ENCODE assay signal across 14 cellular contexts in the genomic region with DNA sequence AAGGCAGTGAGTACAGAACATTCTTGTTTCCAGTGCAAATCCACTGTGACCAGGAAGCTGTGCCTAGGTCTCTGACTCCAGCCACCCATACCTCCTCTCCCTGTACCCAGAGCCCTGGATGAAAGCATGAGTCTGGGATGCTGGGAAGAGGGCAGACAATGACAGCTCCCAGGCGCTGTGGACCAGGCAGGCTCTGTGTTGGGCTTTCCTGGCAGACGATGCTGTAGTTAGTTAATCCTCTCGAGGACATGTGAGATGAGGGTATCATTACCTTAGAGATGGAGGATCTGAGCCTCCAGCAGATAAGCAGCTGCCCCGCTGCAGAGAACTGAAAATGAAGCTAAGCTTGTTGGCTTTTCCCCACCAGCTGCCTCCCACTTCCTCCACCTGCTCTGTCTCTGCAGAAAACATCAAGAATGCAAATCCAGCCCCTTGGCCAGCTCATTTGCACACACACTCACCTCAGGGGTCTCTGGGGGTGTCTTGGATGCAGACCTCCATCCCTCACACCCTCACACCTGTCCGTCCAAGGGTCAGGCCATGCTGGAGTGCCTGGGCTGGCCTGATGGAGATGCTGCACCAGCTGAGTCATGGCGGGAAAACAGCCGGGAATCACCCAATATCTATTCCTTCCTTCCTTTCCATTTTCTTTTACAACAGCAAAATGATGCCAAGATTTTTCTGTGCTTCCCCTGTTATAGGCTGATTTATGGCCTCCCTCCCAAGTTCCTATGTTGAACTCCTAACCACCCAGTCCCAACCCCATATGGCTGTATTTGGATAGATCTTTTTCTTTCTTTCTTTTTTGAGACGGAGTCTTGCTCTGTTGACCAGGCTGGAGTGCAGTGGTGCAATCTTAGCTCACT.
A peak's percentile ranks its signal among the peaks of the same experiment; 100 is the strongest.
DNase-seq lines count a peak whose midpoint lies in the region; ATAC-seq and TF ChIP-seq lines count a peak whose summit lies in the region.
"Had no signal": no experiment of that assay in that cellular context is flagged by ENCODE, and none has a peak within 500 bp of the region (broad histone marks: within the 10 kb centered on the region; RNA-seq: fewer than 3 reads in every experiment).

No MANE protein-coding gene starts in this region.

- no peak overlapping the region for H2AFZ ChIP-seq in osteoblast (ENCODE audit: low read length)

- TF ChIP-seq CTCF in osteoblast (IDR thresholded peaks at IDR 0.05; ENCODE audit: extremely low read depth, low read depth, low read length) (no peak), stomach (IDR thresholded peaks at IDR 0.05) (no peak)

- peaks cover 15% of the 10 kb centered on the region for H3K4me1 Mint-ChIP-seq in activated naive CD4-positive, alpha-beta T cell treated with anti-CD3 and anti-CD28 coated beads for 36 hours (ENCODE audit: low read depth)

- 72 to 78% (median 73%) methylated on average over 6 to 8 of the region's 8 CpGs for WGBS in stomach, 5 donors

- no peaks in the 10 kb centered on the region for H4K20me1 ChIP-seq in osteoblast (ENCODE audit: insufficient read depth, low read length)

- H3K9me3 ChIP-seq in osteoblast (ENCODE audit: low read depth, low read length): no peaks in the 10 kb centered on the region
- H3K9me3 ChIP-seq in stomach: no peaks in the 10 kb centered on the region
- H3K9me3 ChIP-seq: right atrium auricular region had no signal

- no peaks in the 10 kb centered on the region for H3K36me3 ChIP-seq in osteoblast (ENCODE audit: insufficient read depth, low read length)
- no peaks in the 10 kb centered on the region for H3K36me3 ChIP-seq in stomach
- H3K36me3 ChIP-seq: right atrium auricular region had no signal

- TF ChIP-seq POLR2A in stomach (IDR thresholded peaks at IDR 0.05): no peak

- DNase-seq in activated naive CD4-positive, alpha-beta T cell treated with anti-CD3 and anti-CD28 coated beads for 36 hours: peak; percentile 27
- no peak for DNase-seq in activated naive CD4-positive, alpha-beta T cell treated with Interleukin-2 at 50 U/mL for 16 hours
- DNase-seq in NAMALWA (ENCODE audit: low spot score): peak; percentile 74
- DNase-seq in osteoblast (ENCODE audit: insufficient read length, low spot score, missing footprints): peak; percentile 43
- DNase-seq in stomach: no peak
- no peak for DNase-seq in midbrain (lab: John Stamatoyannopoulos, UW)
- no peak for DNase-seq in ureter (ENCODE audit: low spot score)
- DNase-seq: activated CD4-positive, alpha-beta T cell treated with anti-CD3 and anti-CD28 coated beads for 1 hour; H9; NCI-H2081 treated with DMSO at 0.1 percent for 48 hours had no signal

- H3K4me3 ChIP-seq in osteoblast (ENCODE audit: insufficient read depth, low read length) (no peak overlapping the region), stomach (no peak overlapping the region)
- H3K4me3 ChIP-seq: lung, right atrium auricular region had no signal

- H3K27me3 Mint-ChIP-seq in activated naive CD4-positive, alpha-beta T cell treated with anti-CD3 and anti-CD28 coated beads for 36 hours (ENCODE audit: low read depth): no peaks in the 10 kb centered on the region
- H3K27me3 Mint-ChIP-seq: activated naive CD8-positive, alpha-beta T cell had no signal

- H3K27ac ChIP-seq in osteoblast (ENCODE audit: low read depth, low read length): no peak overlapping the region
- H3K27ac ChIP-seq in stomach: no peak overlapping the region
- H3K27ac ChIP-seq: right atrium auricular region had no signal

- no peak for TF ChIP-seq EP300 in stomach (IDR thresholded peaks at IDR 0.05)

- peaks cover 41% of the 10 kb centered on the region for H3K27me3 ChIP-seq in osteoblast (ENCODE audit: insufficient read depth, low read length)
- peaks cover 0 to 66% (median 9%) of the 10 kb centered on the region in 3 donors for H3K27me3 ChIP-seq in stomach
- H3K27me3 ChIP-seq: right atrium auricular region had no signal

- no peaks in the 10 kb centered on the region for H3K9me3 Mint-ChIP-seq in activated naive CD4-positive, alpha-beta T cell treated with anti-CD3 and anti-CD28 coated beads for 36 hours
- H3K9me3 Mint-ChIP-seq: H9 had no signal

- H3K4me3 Mint-ChIP-seq in activated naive CD4-positive, alpha-beta T cell treated with anti-CD3 and anti-CD28 coated beads for 36 hours: no peak overlapping the region
- H3K4me3 Mint-ChIP-seq: activated naive CD8-positive, alpha-beta T cell; H9 had no signal

- no peaks in the 10 kb centered on the region for H3K4me1 ChIP-seq in osteoblast (ENCODE audit: insufficient read depth, low read length)
- H3K4me1 ChIP-seq in stomach: no peaks in the 10 kb centered on the region

- H3K36me3 Mint-ChIP-seq in activated naive CD4-positive, alpha-beta T cell treated with anti-CD3 and anti-CD28 coated beads for 36 hours (ENCODE audit: low read depth): no peaks in the 10 kb centered on the region
- H3K36me3 Mint-ChIP-seq: activated naive CD8-positive, alpha-beta T cell had no signal

- no peak overlapping the region for H3K27ac Mint-ChIP-seq in activated naive CD4-positive, alpha-beta T cell treated with anti-CD3 and anti-CD28 coated beads for 36 hours
- H3K27ac Mint-ChIP-seq: activated naive CD8-positive, alpha-beta T cell had no signal

- ATAC-seq in GM21717 (IDR thresholded peaks at IDR 0.05; ENCODE audit: unreplicated experiment): peak; percentile 71

- intact Hi-C loops in activated naive CD4-positive, alpha-beta T cell treated with anti-CD3 and anti-CD28 coated beads for 36 hours (cut with micrococcal nuclease): no loop called here
- intact Hi-C loops in stomach (cut with DNase I; ENCODE audit: low total_unique reads): no loop called here

- CTCF ChIA-PET in activated naive CD4-positive, alpha-beta T cell treated with anti-CD3 and anti-CD28 coated beads for 36 hours (lab: Charles Lee): no interaction called here

- H3K79me2 ChIP-seq in osteoblast (ENCODE audit: insufficient read depth, low read length): no peaks in the 10 kb centered on the region

- no peak overlapping the region for H3K4me2 ChIP-seq in osteoblast (ENCODE audit: insufficient read depth, low read length)

Comparison
In these comparisons a context has a peak if more than half of its experiments do, and no peak if none do; other contexts are left out.
1. DNase-seq: peak in activated naive CD4-positive, alpha-beta T cell treated with anti-CD3 and anti-CD28 coated beads for 36 hours (single experiment), NAMALWA (single experiment) and osteoblast (single experiment); none in activated naive CD4-positive, alpha-beta T cell treated with Interleukin-2 at 50 U/mL for 16 hours (single experiment), stomach (single experiment), midbrain (single experiment) and ureter (single experiment).